ENCODE assay signal across 23 cellular contexts in the genomic region with DNA sequence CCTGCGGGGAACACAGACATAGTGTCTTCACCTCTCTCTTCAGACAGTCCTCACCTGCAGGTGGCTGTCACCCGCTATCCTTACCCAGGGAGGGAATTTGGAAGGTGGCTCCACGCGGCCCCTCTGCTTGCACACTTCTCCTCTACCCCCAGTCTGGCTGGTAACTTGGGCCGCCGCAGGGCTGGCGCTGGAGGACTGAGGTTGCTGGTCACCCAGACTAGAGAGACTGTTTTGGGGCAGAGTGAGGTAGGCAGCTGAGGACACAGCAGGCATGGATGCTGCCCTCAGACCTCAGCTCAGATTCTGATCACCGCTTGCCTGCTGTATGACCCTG. TPM values are rescaled to one million over a fixed set of nuclear protein-coding genes. Genes with fewer than 3 reads are reported as not detected.
A peak's percentile ranks its signal among the peaks of the same experiment; 100 is the strongest.
DNase-seq lines count a peak whose midpoint lies in the region; ATAC-seq, FAIRE-seq and TF ChIP-seq lines count a peak whose summit lies in the region.
"Had no signal": no experiment of that assay in that cellular context is flagged by ENCODE, and none has a peak within 500 bp of the region (broad histone marks: within the 10 kb centered on the region; RNA-seq: fewer than 3 reads in every experiment).

No MANE protein-coding gene starts in this region.

- WGBS in spleen, 5 donors, result 93 to 100% (median 95%) methylated on average over 4 to 8 of the region's 8 CpGs

- H3K4me2 ChIP-seq in BLaER1 treated with 17β-estradiol and CSF1 and Interleukin-3, amounts not matched to agents 10 nM and 100 nM, result peak overlapping the region in 9 of 11 experiments; percentile 60 to 81 (median 73); a peak in 16 of 22 replicates
- peak overlapping the region; percentile 11 for H3K4me2 ChIP-seq in Loucy (ENCODE audit: low read depth, low read length, poor library complexity, severe bottlenecking)

- peaks cover 0 to 12% (median 0%) of the 10 kb centered on the region in 11 experiments; a peak in 1 of 22 replicates for H4K20me1 ChIP-seq in BLaER1 treated with 17β-estradiol and CSF1 and Interleukin-3, amounts not matched to agents 10 nM and 100 nM
- no peaks in the 10 kb centered on the region for H4K20me1 ChIP-seq in Loucy (ENCODE audit: insufficient read depth, low read length, poor library complexity, severe bottlenecking)

- H3K36me3 ChIP-seq in BLaER1 treated with 17β-estradiol and CSF1 and Interleukin-3, amounts not matched to agents 10 nM and 100 nM, result no peaks in the 10 kb centered on the region
- H3K36me3 ChIP-seq in Loucy (ENCODE audit: insufficient read depth, low read length) (no peaks in the 10 kb centered on the region), spleen (no peaks in the 10 kb centered on the region)
- H3K36me3 ChIP-seq: SJCRH30 had no signal

- ATAC-seq in activated B cell treated with CpG ODN at 0.5 μM for 24 hours (ENCODE audit: low read depth) (no peak), Right ventricle myocardium inferior (no peak), HG03457 (IDR thresholded peaks at IDR 0.05; ENCODE audit: unreplicated experiment) (no peak)
- ATAC-seq: HCT116, SK-N-SH treated with all-trans-retinoic acid at 6 μM for 48 hours had no signal

- H3K36me3 Mint-ChIP-seq in activated B cell treated with CpG ODN at 0.5 μM for 24 hours (ENCODE audit: low read depth), result no peaks in the 10 kb centered on the region
- H3K36me3 Mint-ChIP-seq: CD8-positive, alpha-beta memory T cell had no signal

- no peak for TF ChIP-seq POLR2A in spleen (IDR thresholded peaks at IDR 0.05)

- no peaks in the 10 kb centered on the region for H3F3A ChIP-seq in Loucy (ENCODE audit: low read depth)

- no peaks in the 10 kb centered on the region for H3K9me2 ChIP-seq in Loucy (replicated peaks; ENCODE audit: low read depth, low read length)

- 0 out of 22 replicates have a peak, but pooled peaks cover 0 to 3% (median 0%) of the 10 kb centered on the region in 11 experiments for H3K27me3 ChIP-seq in BLaER1 treated with 17β-estradiol and CSF1 and Interleukin-3, amounts not matched to agents 10 nM and 100 nM
- H3K27me3 ChIP-seq in Loucy (ENCODE audit: insufficient read depth, low read length, poor library complexity, severe bottlenecking) (no peaks in the 10 kb centered on the region), spleen (replicated peaks in 1 of 7) (no peaks in the 10 kb centered on the region)

- H3K4me3 Mint-ChIP-seq in activated B cell treated with CpG ODN at 0.5 μM for 24 hours, result peak overlapping the region; percentile 35
- H3K4me3 Mint-ChIP-seq: CD8-positive, alpha-beta memory T cell had no signal

- no peak overlapping the region for H3K4me3 ChIP-seq in BLaER1 treated with 17β-estradiol and CSF1 and Interleukin-3, amounts not matched to agents 10 nM and 100 nM
- H3K4me3 ChIP-seq in Loucy (ENCODE audit: low read length, poor library complexity, severe bottlenecking), result no peak overlapping the region
- H3K4me3 ChIP-seq in spleen, result no peak overlapping the region
- H3K4me3 ChIP-seq: SJCRH30 had no signal

- H3K4me1 ChIP-seq in BLaER1 treated with 17β-estradiol and CSF1 and Interleukin-3, amounts not matched to agents 10 nM and 100 nM, result peaks cover 28 to 94% (median 84%) of the 10 kb centered on the region in 10 experiments
- H3K4me1 ChIP-seq in Loucy (ENCODE audit: insufficient read depth, low read length, poor library complexity, severe bottlenecking) (peaks cover 52% of the 10 kb centered on the region), spleen (peaks cover 0 to 81% (median 61%) of the 10 kb centered on the region in 6 donors)

- intact Hi-C loops in activated B cell treated with CpG ODN at 0.5 μM for 24 hours (cut with micrococcal nuclease), result loop anchor here (2.0 kb wide), 3 partner anchors 131 to 329 kb away; no protein-coding TSS in a partner anchor
- intact Hi-C loops in spleen (cut with DNase I; ENCODE audit: low total_unique reads), result no loop called here
- intact Hi-C loops in Right ventricle myocardium inferior (cut with DNase I), result no loop called here

- no peak for FAIRE-seq in GM19239 (lab: Jason Lieb, UNC)
- FAIRE-seq: H1, RCC 7860 had no signal

- POLR2A ChIA-PET in activated B cell treated with CpG ODN at 0.5 μM for 24 hours (lab: Charles Lee), result interaction anchor here (1.1 to 10.0 kb wide), 8 partner anchors 13 to 329 kb away, joined by 3 to 291 read pairs (median 16); a partner anchor contains a TSS

- no peak overlapping the region for H2AFZ ChIP-seq in Loucy (ENCODE audit: low read length)

- H3K9me3 Mint-ChIP-seq in activated B cell treated with CpG ODN at 0.5 μM for 24 hours, result no peaks in the 10 kb centered on the region
- H3K9me3 Mint-ChIP-seq: CD8-positive, alpha-beta memory T cell had no signal

- no peaks in the 10 kb centered on the region for H3K27me3 Mint-ChIP-seq in activated B cell treated with CpG ODN at 0.5 μM for 24 hours

- 0 out of 22 replicates have a peak overlapping the region, but pooled peaks of 1 of the 11 experiments have one; percentile 9 for H3K9ac ChIP-seq in BLaER1 treated with 17β-estradiol and CSF1 and Interleukin-3, amounts not matched to agents 10 nM and 100 nM
- no peak overlapping the region for H3K9ac ChIP-seq in Loucy (ENCODE audit: low read depth, low read length, poor library complexity, severe bottlenecking)

- peak overlapping the region; percentile 92 for H3K27ac Mint-ChIP-seq in activated B cell treated with CpG ODN at 0.5 μM for 24 hours

- peak overlapping the region in 3 of 11 experiments; percentile 1 to 63 (median 17); a peak in 2 of 22 replicates for H3K27ac ChIP-seq in BLaER1 treated with 17β-estradiol and CSF1 and Interleukin-3, amounts not matched to agents 10 nM and 100 nM
- peak overlapping the region in 5 of 8 donors; percentile 51 to 87 (median 77) for H3K27ac ChIP-seq in spleen
- H3K27ac ChIP-seq: C4-2B, SJCRH30 had no signal

- peaks cover 91% of the 10 kb centered on the region for H3K4me1 Mint-ChIP-seq in activated B cell treated with CpG ODN at 0.5 μM for 24 hours

- DNase-seq in activated B cell treated with CpG ODN at 0.5 μM for 24 hours (no peak), spleen (no peak), DMS79 treated with DMSO at 0.1 percent for 48 hours (lab: John Stamatoyannopoulos, UW) (no peak), Right ventricle myocardium inferior (ENCODE audit: missing footprints) (no peak), GM19239 (ENCODE audit: insufficient read length, low spot score) (no peak)
- DNase-seq: CD8-positive, alpha-beta memory T cell; DMS 273 treated with DMSO at 0.1 percent for 48 hours; DMS79; MM.1S; NCI-H2029 treated with DMSO at 0.1 percent for 48 hours; NCI-H2227 treated with DMSO at 0.1 percent for 48 hours; NCI-H526 treated with DMSO at 0.1 percent for 48 hours; OCI-M1; SJCRH30; T-helper 2 cell had no signal

- no peaks in the 10 kb centered on the region for H3K79me2 ChIP-seq in Loucy (ENCODE audit: insufficient read depth, low read length)

- H3K9me3 ChIP-seq in BLaER1 treated with 17β-estradiol and CSF1 and Interleukin-3, amounts not matched to agents 10 nM and 100 nM (replicated peaks in 1 of 11), result no peaks in the 10 kb centered on the region
- no peaks in the 10 kb centered on the region for H3K9me3 ChIP-seq in Loucy (ENCODE audit: insufficient read depth, low read depth, low read length)
- H3K9me3 ChIP-seq in spleen, result no peaks in the 10 kb centered on the region
- H3K9me3 ChIP-seq: SJCRH30 had no signal

- TF ChIP-seq CTCF in Loucy (conservative IDR thresholded peaks at IDR 0.05; ENCODE audit: low read length) (no peak), activated B cell treated with CpG ODN at 0.5 μM for 24 hours (IDR thresholded peaks at IDR 0.05) (no peak), spleen (IDR thresholded peaks at IDR 0.05 in 8 of 11, conservative IDR thresholded peaks at IDR 0.05 in 3 of 11) (no peak)

- CTCF ChIA-PET in activated B cell treated with CpG ODN at 0.5 μM for 24 hours (lab: Charles Lee), result no interaction called here

RNA-seq across cellular contexts. Expression of a gene that starts 12.6 kb away (rescaled TPM):
- total RNA-seq in activated B cell treated with CpG ODN at 0.5 μM for 24 hours, result 260 and 296 TPM in 2 replicates
- total RNA-seq in spleen, result 100 to 1,000 TPM; 107 to 170 (median 123) TPM
- 10 to 100 TPM; 23.0 to 39.1 (median 38.7) TPM for polyA plus RNA-seq in spleen
- total RNA-seq in Right ventricle myocardium inferior, result 81.2 TPM
